In genomic region chr6:35025241-35026188, GRCh38 we compare ENCODE assay signal across 7 cellular contexts.
DNase-seq lines count a peak whose midpoint lies in the region; ATAC-seq, FAIRE-seq and TF ChIP-seq lines count a peak whose summit lies in the region.

No MANE protein-coding gene starts in this region.

- H3K27me3 ChIP-seq in HL-60 (ENCODE audit: insufficient read depth, poor library complexity, severe bottlenecking) (no peaks in the 10 kb centered on the region), keratinocyte (ENCODE audit: control insufficient read depth, extremely low read depth, insufficient read depth, low read length) (no peaks in the 10 kb centered on the region), testis (no peaks in the 10 kb centered on the region)

- H3K4me1 ChIP-seq in keratinocyte (ENCODE audit: control insufficient read depth, extremely low read depth, insufficient read depth, low read length) (peaks cover 30% of the 10 kb centered on the region), testis (peaks cover 59% of the 10 kb centered on the region)

- ATAC-seq in GM18870 (IDR thresholded peaks at IDR 0.05; ENCODE audit: unreplicated experiment) = no peak

- H3K36me3 ChIP-seq in keratinocyte (ENCODE audit: control insufficient read depth in 2 of 2, extremely low read depth in 1 of 2, insufficient read depth in 2 of 2, low read length in 2 of 2) (peaks cover 0 to 2% of the 10 kb centered on the region in 2 experiments), testis (ENCODE audit: low read depth, missing control alignments) (no peaks in the 10 kb centered on the region)

- in situ Hi-C loops in astrocyte of the spinal cord (cut with HindIII; ENCODE audit: low sequenced_read_pairs) = no loop called here

- WGBS in testis, 2 donors = 60 to 63% methylated on average over 11 of the region's 11 CpGs

- H3K79me2 ChIP-seq in keratinocyte (ENCODE audit: control insufficient read depth, insufficient read depth, low read length) = no peaks in the 10 kb centered on the region

- H4K20me1 ChIP-seq in keratinocyte (ENCODE audit: control insufficient read depth, extremely low read depth, insufficient read depth, low read length) = no peaks in the 10 kb centered on the region

- no peak for TF ChIP-seq POLR2A in testis (IDR thresholded peaks at IDR 0.05)

- no peak overlapping the region for H2AFZ ChIP-seq in keratinocyte (ENCODE audit: control insufficient read depth, low read length)

- no peak for TF ChIP-seq CTCF in HL-60 (IDR thresholded peaks at IDR 0.05; ENCODE audit: insufficient read depth, low read length)
- peak; percentile 34 for TF ChIP-seq CTCF in astrocyte of the spinal cord (IDR thresholded peaks at IDR 0.05; ENCODE audit: low read depth, low read length)
- peak in 2 of 3 experiments; percentile 14 to 28 for TF ChIP-seq CTCF in keratinocyte (optimal IDR thresholded peaks at IDR 0.05 in 1 of 3, IDR thresholded peaks at IDR 0.05 in 1 of 3, conservative IDR thresholded peaks at IDR 0.05 in 1 of 3; ENCODE audit: extremely low read depth in 1 of 3, insufficient read depth in 2 of 3, low read length in 3 of 3)
- TF ChIP-seq CTCF in testis (IDR thresholded peaks at IDR 0.05) = peak in 1 of 3 experiments; percentile 16

- dilution Hi-C loops in keratinocyte (cut with MboI; ENCODE audit: extremely low pct_ligation_motif_present, low sequenced_read_pairs) = no loop called here

- H3K27ac ChIP-seq in HL-60 (replicated peaks) = peak overlapping the region; percentile 18
- H3K27ac ChIP-seq in keratinocyte (ENCODE audit: control insufficient read depth, insufficient read depth, low read length) = peak overlapping the region; percentile 84
- peak overlapping the region; percentile 40 to 74 for H3K27ac ChIP-seq in testis

- intact Hi-C loops in testis (cut with DNase I; ENCODE audit: low total_unique reads) = no loop called here

- no peak for FAIRE-seq in keratinocyte (lab: Jason Lieb, UNC)

- H3K9me3 ChIP-seq in keratinocyte (ENCODE audit: control insufficient read depth, low read depth, low read length) (no peaks in the 10 kb centered on the region), testis (no peaks in the 10 kb centered on the region)

- peak overlapping the region; percentile 54 for H3K4me2 ChIP-seq in keratinocyte (ENCODE audit: control insufficient read depth, extremely low read depth, insufficient read depth, low read depth, low read length)

- DNase-seq in HL-60 (ENCODE audit: low read depth in 1 of 2, low spot score in 1 of 2) (no peak), astrocyte of the spinal cord (ENCODE audit: low read depth, low spot score) (no peak), keratinocyte (ENCODE audit: low read depth, low spot score) (no peak), testis (no peak), NCI-H146 treated with DMSO at 0.1 percent for 48 hours (lab: John Stamatoyannopoulos, UW; ENCODE audit: unreplicated experiment) (no peak), NCI-H345 treated with DMSO at 0.1 percent for 48 hours (lab: John Stamatoyannopoulos, UW; ENCODE audit: unreplicated experiment) (no peak)

- H3K4me3 ChIP-seq in HL-60 (replicated peaks; ENCODE audit: insufficient read depth, low read length) = no peak overlapping the region
- no peak overlapping the region for H3K4me3 ChIP-seq in astrocyte of the spinal cord (ENCODE audit: low read depth, low read length)
- H3K4me3 ChIP-seq in keratinocyte (ENCODE audit: control insufficient read depth in 2 of 3, extremely low read depth in 1 of 3, insufficient read depth in 2 of 3, low read depth in 1 of 3, low read length in 3 of 3) = no peak overlapping the region
- no peak overlapping the region for H3K4me3 ChIP-seq in testis

- H3K9me1 ChIP-seq in keratinocyte (ENCODE audit: control insufficient read depth, extremely low read depth, insufficient read depth, low read length) = no peaks in the 10 kb centered on the region

- peak overlapping the region; percentile 49 for H3K9ac ChIP-seq in keratinocyte (ENCODE audit: control insufficient read depth, extremely low read depth, insufficient read depth, low read length)

Comparison
In these comparisons a context has a peak if more than half of its experiments do, and no peak if none do; other contexts are left out.
1. H3K27ac ChIP-seq: peak in every context shown above with its lines; median percentile 84 in keratinocyte; 57 in testis; 18 in HL-60.